Comparison of ENCODE assay signal across 20 cellular contexts in the genomic region with DNA sequence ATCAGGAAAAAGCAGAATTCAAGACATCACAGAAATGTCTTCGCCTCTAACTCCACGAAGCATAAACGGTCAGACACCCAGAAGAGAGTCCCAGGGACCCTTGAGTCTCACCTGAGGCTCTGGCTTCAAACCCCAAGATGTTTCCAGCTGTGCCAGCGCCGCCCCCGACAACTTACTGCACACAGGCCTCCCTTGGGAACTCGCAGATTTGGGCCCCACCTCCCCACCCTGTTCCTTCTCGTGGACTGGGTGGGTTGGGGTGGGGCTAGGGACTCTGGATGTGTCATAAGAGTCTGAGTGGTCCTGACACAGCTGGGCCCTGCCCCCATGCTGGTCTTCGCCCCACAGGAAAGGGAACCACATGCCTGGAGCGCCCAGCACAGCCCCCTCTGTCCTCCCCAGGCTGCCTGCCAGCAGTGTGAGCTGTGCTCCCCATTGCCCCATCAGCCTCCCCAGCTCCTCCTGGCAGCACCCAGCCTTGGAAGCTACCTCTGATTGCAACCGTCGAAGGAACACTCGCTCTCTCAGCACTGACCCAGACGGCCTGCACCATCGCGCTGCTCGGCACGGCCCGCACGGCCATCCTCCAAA.
"Had no signal": no experiment of that assay in that cellular context is flagged by ENCODE, and none has a peak within 500 bp of the region (broad histone marks: within the 10 kb centered on the region; RNA-seq: fewer than 3 reads in every experiment).

No MANE protein-coding gene starts in this region.

- H3K4me1 ChIP-seq: breast epithelium had no signal

- H3K27ac ChIP-seq: ascending aorta, epithelial cell of prostate, gastrocnemius medialis, sigmoid colon had no signal

- H3K27me3 ChIP-seq: ascending aorta, breast epithelium, gastrocnemius medialis, sigmoid colon had no signal

- H3K27ac Mint-ChIP-seq: activated B cell treated with CpG ODN at 0.5 μM for 24 hours; activated naive CD8-positive, alpha-beta T cell treated with anti-CD3 and anti-CD28 coated beads, Interleukin-2, amount 50 U/mL, for 24 hours; activated T-helper 1 cell treated with anti-CD3 and anti-CD28 coated beads, Interleukin-12 subunit alpha, Interleukin-12 subunit beta, Interleukin-2, Interleukin-4 antibody, amounts not matched to agents 30 ng/mL and 10 ng/mL and 1 ng/mL, durations not matched to agents 14 hours and 24 hours and 36 hours; nephron progenitor cell had no signal

- H3K27me3 Mint-ChIP-seq: activated B cell treated with CpG ODN at 0.5 μM for 24 hours; activated naive CD8-positive, alpha-beta T cell treated with anti-CD3 and anti-CD28 coated beads, Interleukin-2, amount 50 U/mL, for 24 hours; dendritic cell treated with granulocyte-macrophage colony-stimulating factor and Interleukin-4, amounts not matched to agents 40 ng/mL and 50 ng/mL, for 4 days had no signal

- ATAC-seq: activated naive CD8-positive, alpha-beta T cell treated with anti-CD3 and anti-CD28 coated beads, Interleukin-2, amount 50 U/mL, for 24 hours; gastrocnemius medialis had no signal

- H3K9me3 ChIP-seq: ascending aorta, breast epithelium, gastrocnemius medialis, sigmoid colon had no signal

- H3K4me3 Mint-ChIP-seq: activated B cell treated with CpG ODN at 0.5 μM for 24 hours; activated naive CD8-positive, alpha-beta T cell treated with anti-CD3 and anti-CD28 coated beads, Interleukin-2, amount 50 U/mL, for 24 hours; activated T-helper 1 cell treated with anti-CD3 and anti-CD28 coated beads, Interleukin-12 subunit alpha, Interleukin-12 subunit beta, Interleukin-2, Interleukin-4 antibody, amounts not matched to agents 30 ng/mL and 10 ng/mL and 1 ng/mL, durations not matched to agents 14 hours and 24 hours and 36 hours; dendritic cell treated with granulocyte-macrophage colony-stimulating factor and Interleukin-4, amounts not matched to agents 40 ng/mL and 50 ng/mL, for 4 days; nephron progenitor cell had no signal

- DNase-seq: activated B cell treated with CpG ODN at 0.5 μM for 24 hours; activated CD4-positive, alpha-beta T cell treated with anti-CD3 and anti-CD28 coated beads for 48 hours; activated CD8-positive, alpha-beta memory T cell treated with anti-CD3 and anti-CD28 coated beads, Interleukin-2, amount 50 U/mL, for 48 hours; activated naive CD4-positive, alpha-beta T cell treated with Interleukin-2 at 50 U/mL for 16 hours; activated naive CD8-positive, alpha-beta T cell treated with anti-CD3 and anti-CD28 coated beads, Interleukin-2, amount 50 U/mL, for 24 hours; cerebellar nuclear complex; effector memory CD4-positive, alpha-beta T cell; gastrocnemius medialis; hypothalamus; nephron progenitor cell; sigmoid colon; stimulated activated CD4-positive, alpha-beta T cell treated with anti-CD3 and anti-CD28 coated beads, Interleukin-1b, Interleukin-23, amount 100 ng/mL, for 48 hours; substantia nigra; T-helper 2 cell; trophoblast cell had no signal

- H3K4me1 Mint-ChIP-seq: activated naive CD8-positive, alpha-beta T cell treated with anti-CD3 and anti-CD28 coated beads, Interleukin-2, amount 50 U/mL, for 24 hours had no signal

- H3K9me3 Mint-ChIP-seq: activated B cell treated with CpG ODN at 0.5 μM for 24 hours; activated naive CD8-positive, alpha-beta T cell treated with anti-CD3 and anti-CD28 coated beads, Interleukin-2, amount 50 U/mL, for 24 hours; activated T-helper 1 cell treated with anti-CD3 and anti-CD28 coated beads, Interleukin-12 subunit alpha, Interleukin-12 subunit beta, Interleukin-2, Interleukin-4 antibody, amounts not matched to agents 30 ng/mL and 10 ng/mL and 1 ng/mL, durations not matched to agents 14 hours and 24 hours and 36 hours; dendritic cell treated with granulocyte-macrophage colony-stimulating factor and Interleukin-4, amounts not matched to agents 40 ng/mL and 50 ng/mL, for 4 days; nephron progenitor cell had no signal

- H3K4me3 ChIP-seq: ascending aorta, breast epithelium, gastrocnemius medialis, sigmoid colon had no signal

- H3K36me3 ChIP-seq: ascending aorta, breast epithelium, gastrocnemius medialis had no signal
